ENCODE assay signal across 9 cellular contexts in the genomic region with DNA sequence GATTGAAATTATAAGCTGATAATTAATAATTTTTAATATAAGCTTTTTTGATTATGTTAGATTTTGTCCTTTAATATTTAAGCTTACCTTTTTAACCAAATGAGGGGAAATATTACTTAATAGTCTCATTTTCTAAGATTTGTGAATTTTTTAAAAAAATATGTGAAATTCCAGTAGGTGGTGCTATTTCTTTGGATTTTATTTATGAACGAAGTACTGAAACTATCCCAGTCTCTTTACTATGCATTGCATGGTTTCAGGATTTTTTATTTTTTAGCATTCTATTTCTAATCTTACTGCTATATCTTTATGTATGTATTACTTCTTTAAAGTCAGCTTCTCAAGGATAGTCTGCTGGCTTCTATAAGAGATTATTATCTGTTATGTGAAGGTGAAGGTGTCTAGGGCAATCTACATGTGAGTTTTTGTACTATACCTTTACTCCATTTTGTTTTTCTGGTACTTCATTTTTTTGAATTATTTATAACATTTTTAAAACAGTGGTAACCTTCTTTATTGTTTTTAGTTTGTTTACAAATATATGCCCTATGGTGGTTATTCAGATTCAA.
DNase-seq lines count a peak whose midpoint lies in the region; ATAC-seq, FAIRE-seq and TF ChIP-seq lines count a peak whose summit lies in the region.
"Had no signal": no experiment of that assay in that cellular context is flagged by ENCODE, and none has a peak within 500 bp of the region (broad histone marks: within the 10 kb centered on the region; RNA-seq: fewer than 3 reads in every experiment).

No MANE protein-coding gene starts in this region.

- peak; percentile 33 for DNase-seq in DMS114 treated with DMSO at 0.1 percent for 48 hours (lab: John Stamatoyannopoulos, UW; ENCODE audit: unreplicated experiment)
- peak; percentile 9 for DNase-seq in HTR-8/SVneo (ENCODE audit: insufficient read length, low spot score)
- DNase-seq in astrocyte of the cerebellum (ENCODE audit: low read depth): peak; percentile 1
- peak; percentile 6 for DNase-seq in mesendoderm
- DNase-seq in activated naive CD4-positive, alpha-beta T cell treated with anti-CD3 and anti-CD28 coated beads for 36 hours: no peak
- DNase-seq in natural killer cell treated with Interleukin-12 subunit alpha and Interleukin-12 subunit beta and Interleukin-15 and Interleukin-18, amount 100 ng/mL, for 72 hours (ENCODE audit: low spot score): no peak
- DNase-seq: T-helper 2 cell had no signal

- no peaks in the 10 kb centered on the region for H3K79me2 ChIP-seq in mesendoderm (ENCODE audit: control insufficient read depth, insufficient read depth, low read length)

- no peak overlapping the region for H3K9ac ChIP-seq in mesendoderm (ENCODE audit: low read length)

- FAIRE-seq in HTR-8/SVneo (lab: Jason Lieb, UNC): no peak

- no peak overlapping the region for H3K56ac ChIP-seq in mesendoderm (ENCODE audit: low read length)

- H3K27me3 Mint-ChIP-seq in activated naive CD4-positive, alpha-beta T cell treated with anti-CD3 and anti-CD28 coated beads for 36 hours (ENCODE audit: low read depth): no peaks in the 10 kb centered on the region
- no peaks in the 10 kb centered on the region for H3K27me3 Mint-ChIP-seq in natural killer cell treated with Interleukin-12 subunit alpha and Interleukin-12 subunit beta and Interleukin-15 and Interleukin-18, amount 100 ng/mL, for 72 hours

- ATAC-seq in HG03039 (IDR thresholded peaks at IDR 0.05; ENCODE audit: unreplicated experiment): no peak
- no peak for ATAC-seq in HG02642 (IDR thresholded peaks at IDR 0.05; ENCODE audit: poor library complexity, unreplicated experiment)
- no peak for ATAC-seq in natural killer cell treated with Interleukin-12 subunit alpha and Interleukin-12 subunit beta and Interleukin-15 and Interleukin-18, amount 100 ng/mL, for 72 hours

- no peaks in the 10 kb centered on the region for H3K27me3 ChIP-seq in mesendoderm (ENCODE audit: insufficient read depth, low read length, poor library complexity)

- no peak overlapping the region for H3K23ac ChIP-seq in mesendoderm (ENCODE audit: low read length)

- H2AK5ac ChIP-seq in mesendoderm (ENCODE audit: low read length): no peak overlapping the region

- no peak overlapping the region for H3K4ac ChIP-seq in mesendoderm (ENCODE audit: low read depth, low read length)

- in situ Hi-C loops in astrocyte of the cerebellum (cut with HindIII; ENCODE audit: low sequenced_read_pairs): no loop called here

- H3K4me1 ChIP-seq in mesendoderm (ENCODE audit: control insufficient read depth, low read depth, low read length): no peaks in the 10 kb centered on the region

- H3K18ac ChIP-seq in mesendoderm (ENCODE audit: low read length): no peak overlapping the region

- H3K4me3 ChIP-seq in astrocyte of the cerebellum (ENCODE audit: low read depth, low read length) (no peak overlapping the region), mesendoderm (ENCODE audit: low read length) (no peak overlapping the region)

- no peaks in the 10 kb centered on the region for H3K36me3 Mint-ChIP-seq in activated naive CD4-positive, alpha-beta T cell treated with anti-CD3 and anti-CD28 coated beads for 36 hours (ENCODE audit: low read depth)
- no peaks in the 10 kb centered on the region for H3K36me3 Mint-ChIP-seq in natural killer cell treated with Interleukin-12 subunit alpha and Interleukin-12 subunit beta and Interleukin-15 and Interleukin-18, amount 100 ng/mL, for 72 hours

- no peaks in the 10 kb centered on the region for H3K79me1 ChIP-seq in mesendoderm (ENCODE audit: low read length)

- TF ChIP-seq CTCF in astrocyte of the cerebellum (IDR thresholded peaks at IDR 0.05; ENCODE audit: low read depth, low read length, missing control alignments): no peak

- no peak overlapping the region for H4K8ac ChIP-seq in mesendoderm (ENCODE audit: low read depth, low read length)

- CTCF ChIA-PET in activated naive CD4-positive, alpha-beta T cell treated with anti-CD3 and anti-CD28 coated beads for 36 hours (lab: Charles Lee): interaction anchor here (0.8 to 1.2 kb wide), 4 partner anchors 8 to 1223 kb away, joined by 3 to 7 read pairs (median 4); no protein-coding TSS in a partner anchor

- no peak overlapping the region for H2BK120ac ChIP-seq in mesendoderm (ENCODE audit: low read depth, low read length)

- no peak overlapping the region for H3K4me2 ChIP-seq in mesendoderm (ENCODE audit: low read length)

- no peak overlapping the region for H2BK5ac ChIP-seq in mesendoderm (ENCODE audit: low read length)

- no peaks in the 10 kb centered on the region for H3K4me1 Mint-ChIP-seq in activated naive CD4-positive, alpha-beta T cell treated with anti-CD3 and anti-CD28 coated beads for 36 hours (ENCODE audit: low read depth)
- H3K4me1 Mint-ChIP-seq in natural killer cell treated with Interleukin-12 subunit alpha and Interleukin-12 subunit beta and Interleukin-15 and Interleukin-18, amount 100 ng/mL, for 72 hours (ENCODE audit: low read depth in 2 of 2): no peaks in the 10 kb centered on the region

- WGBS in mesendoderm (ENCODE audit: extremely low coverage, insufficient coverage, low lambda C conversion rate): no CpG with 5 or more reads among the region's 1 CpG

- H2BK15ac ChIP-seq in mesendoderm (replicated peaks; ENCODE audit: low read depth): no peak overlapping the region

- H3K27ac ChIP-seq in mesendoderm (ENCODE audit: low read depth, low read length): no peak overlapping the region

- no peak overlapping the region for H3K4me3 Mint-ChIP-seq in activated naive CD4-positive, alpha-beta T cell treated with anti-CD3 and anti-CD28 coated beads for 36 hours
- no peak overlapping the region for H3K4me3 Mint-ChIP-seq in natural killer cell treated with Interleukin-12 subunit alpha and Interleukin-12 subunit beta and Interleukin-15 and Interleukin-18, amount 100 ng/mL, for 72 hours

- H3K27ac Mint-ChIP-seq in activated naive CD4-positive, alpha-beta T cell treated with anti-CD3 and anti-CD28 coated beads for 36 hours: no peak overlapping the region
- H3K27ac Mint-ChIP-seq in natural killer cell treated with Interleukin-12 subunit alpha and Interleukin-12 subunit beta and Interleukin-15 and Interleukin-18, amount 100 ng/mL, for 72 hours: no peak overlapping the region

- peaks cover 1% of the 10 kb centered on the region for H3K9me3 Mint-ChIP-seq in activated naive CD4-positive, alpha-beta T cell treated with anti-CD3 and anti-CD28 coated beads for 36 hours
- no peaks in the 10 kb centered on the region for H3K9me3 Mint-ChIP-seq in natural killer cell treated with Interleukin-12 subunit alpha and Interleukin-12 subunit beta and Interleukin-15 and Interleukin-18, amount 100 ng/mL, for 72 hours

- intact Hi-C loops in activated naive CD4-positive, alpha-beta T cell treated with anti-CD3 and anti-CD28 coated beads for 36 hours (cut with micrococcal nuclease): loop anchor here (1.0 to 10.0 kb wide), 3 partner anchors 243 to 1215 kb away; no protein-coding TSS in a partner anchor

- no peaks in the 10 kb centered on the region for H3K36me3 ChIP-seq in mesendoderm (ENCODE audit: control insufficient read depth, insufficient read depth, low read length)

- no peak overlapping the region for H4K5ac ChIP-seq in mesendoderm (ENCODE audit: low read length)

Comparison
In these comparisons a context has a peak if more than half of its experiments do, and no peak if none do; other contexts are left out.
1. DNase-seq: peak in DMS114 treated with DMSO at 0.1 percent for 48 hours (single experiment), HTR-8/SVneo (single experiment), astrocyte of the cerebellum (single experiment) and mesendoderm (single experiment); none in activated naive CD4-positive, alpha-beta T cell treated with anti-CD3 and anti-CD28 coated beads for 36 hours (single experiment) and natural killer cell treated with Interleukin-12 subunit alpha and Interleukin-12 subunit beta and Interleukin-15 and Interleukin-18, amount 100 ng/mL, for 72 hours (single experiment).